In genomic region chr22:20285706-20286363, GRCh38 we compare ENCODE assay signal across 1 cellular context.
TF ChIP-seq lines count a peak whose summit lies in the region.
"Not testable (repeated sequence)": the region's sequence is repeated elsewhere in the genome, so short reads cannot be mapped to it uniquely, and the experiment has no call there.

No MANE protein-coding gene starts in this region.

TF ChIP-seq in K562, 482 proteins besides CTCF, POLR2A, EP300 and RAD21 (continued from another document):
- TF ChIP-seq, protein P1, sequence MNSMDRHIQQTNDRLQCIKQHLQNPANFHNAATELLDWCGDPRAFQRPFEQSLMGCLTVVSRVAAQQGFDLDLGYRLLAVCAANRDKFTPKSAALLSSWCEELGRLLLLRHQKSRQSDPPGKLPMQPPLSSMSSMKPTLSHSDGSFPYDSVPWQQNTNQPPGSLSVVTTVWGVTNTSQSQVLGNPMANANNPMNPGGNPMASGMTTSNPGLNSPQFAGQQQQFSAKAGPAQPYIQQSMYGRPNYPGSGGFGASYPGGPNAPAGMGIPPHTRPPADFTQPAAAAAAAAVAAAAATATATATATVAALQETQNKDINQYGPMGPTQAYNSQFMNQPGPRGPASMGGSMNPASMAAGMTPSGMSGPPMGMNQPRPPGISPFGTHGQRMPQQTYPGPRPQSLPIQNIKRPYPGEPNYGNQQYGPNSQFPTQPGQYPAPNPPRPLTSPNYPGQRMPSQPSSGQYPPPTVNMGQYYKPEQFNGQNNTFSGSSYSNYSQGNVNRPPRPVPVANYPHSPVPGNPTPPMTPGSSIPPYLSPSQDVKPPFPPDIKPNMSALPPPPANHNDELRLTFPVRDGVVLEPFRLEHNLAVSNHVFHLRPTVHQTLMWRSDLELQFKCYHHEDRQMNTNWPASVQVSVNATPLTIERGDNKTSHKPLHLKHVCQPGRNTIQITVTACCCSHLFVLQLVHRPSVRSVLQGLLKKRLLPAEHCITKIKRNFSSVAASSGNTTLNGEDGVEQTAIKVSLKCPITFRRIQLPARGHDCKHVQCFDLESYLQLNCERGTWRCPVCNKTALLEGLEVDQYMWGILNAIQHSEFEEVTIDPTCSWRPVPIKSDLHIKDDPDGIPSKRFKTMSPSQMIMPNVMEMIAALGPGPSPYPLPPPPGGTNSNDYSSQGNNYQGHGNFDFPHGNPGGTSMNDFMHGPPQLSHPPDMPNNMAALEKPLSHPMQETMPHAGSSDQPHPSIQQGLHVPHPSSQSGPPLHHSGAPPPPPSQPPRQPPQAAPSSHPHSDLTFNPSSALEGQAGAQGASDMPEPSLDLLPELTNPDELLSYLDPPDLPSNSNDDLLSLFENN (IDR thresholded peaks at IDR 0.05; ENCODE audit: low read depth in 2 of 2, low read length in 2 of 2): 0 out of 4 replicates have a peak, but pooled peaks have one; percentile 8 to 15
- TF ChIP-seq, protein P2, sequence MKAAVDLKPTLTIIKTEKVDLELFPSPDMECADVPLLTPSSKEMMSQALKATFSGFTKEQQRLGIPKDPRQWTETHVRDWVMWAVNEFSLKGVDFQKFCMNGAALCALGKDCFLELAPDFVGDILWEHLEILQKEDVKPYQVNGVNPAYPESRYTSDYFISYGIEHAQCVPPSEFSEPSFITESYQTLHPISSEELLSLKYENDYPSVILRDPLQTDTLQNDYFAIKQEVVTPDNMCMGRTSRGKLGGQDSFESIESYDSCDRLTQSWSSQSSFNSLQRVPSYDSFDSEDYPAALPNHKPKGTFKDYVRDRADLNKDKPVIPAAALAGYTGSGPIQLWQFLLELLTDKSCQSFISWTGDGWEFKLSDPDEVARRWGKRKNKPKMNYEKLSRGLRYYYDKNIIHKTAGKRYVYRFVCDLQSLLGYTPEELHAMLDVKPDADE (conservative IDR thresholded peaks at IDR 0.05; ENCODE audit: control insufficient read depth, low read depth, low read length): 0 out of 2 replicates have a peak, but pooled peaks have one; percentile 62
- TF ChIP-seq, protein P3, sequence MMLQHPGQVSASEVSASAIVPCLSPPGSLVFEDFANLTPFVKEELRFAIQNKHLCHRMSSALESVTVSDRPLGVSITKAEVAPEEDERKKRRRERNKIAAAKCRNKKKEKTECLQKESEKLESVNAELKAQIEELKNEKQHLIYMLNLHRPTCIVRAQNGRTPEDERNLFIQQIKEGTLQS (IDR thresholded peaks at IDR 0.05): not testable (repeated sequence)
- TF ChIP-seq, protein P3 (CRISPR knock-in tag; conservative IDR thresholded peaks at IDR 0.05): peak; percentile 71
- TF ChIP-seq, protein P4, sequence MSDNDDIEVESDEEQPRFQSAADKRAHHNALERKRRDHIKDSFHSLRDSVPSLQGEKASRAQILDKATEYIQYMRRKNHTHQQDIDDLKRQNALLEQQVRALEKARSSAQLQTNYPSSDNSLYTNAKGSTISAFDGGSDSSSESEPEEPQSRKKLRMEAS (CRISPR knock-in tag; IDR thresholded peaks at IDR 0.05): peak; percentile 50; the same call in 1 of the 2 replicates
- 0 out of 2 replicates have a peak, but pooled peaks have one; percentile 30 for TF ChIP-seq TCF3 (CRISPR knock-in tag; IDR thresholded peaks at IDR 0.05)
- peak; percentile 72 for TF ChIP-seq CC2D1A (IDR thresholded peaks at IDR 0.05)
- TF ChIP-seq NONO (IDR thresholded peaks at IDR 0.05; ENCODE audit: low read depth in 2 of 2, low read length in 1 of 2): peak in 1 of 2 experiments; percentile 35; a peak in 1 of 4 replicates
- not testable (repeated sequence) for TF ChIP-seq FOXM1 (IDR thresholded peaks at IDR 0.05; ENCODE audit: low read depth)
- peak; percentile 55; the same call in 1 of the 2 replicates for TF ChIP-seq FOXM1 (CRISPR knock-in tag; IDR thresholded peaks at IDR 0.05; ENCODE audit: low read depth)
- peak; percentile 74 for TF ChIP-seq BCOR (IDR thresholded peaks at IDR 0.05)
- TF ChIP-seq ATF7 (IDR thresholded peaks at IDR 0.05): peak; percentile 16; the same call in 1 of the 2 replicates
- TF ChIP-seq SMARCA5 (IDR thresholded peaks at IDR 0.05): peak; percentile 92; the same call in 1 of the 2 replicates
